ENCODE assay signal across 13 cellular contexts in genomic region chr2:216520156-216520555, GRCh38.
"Had no signal": no experiment of that assay in that cellular context is flagged by ENCODE, and none has a peak within 500 bp of the region (broad histone marks: within the 10 kb centered on the region; RNA-seq: fewer than 3 reads in every experiment).

No MANE protein-coding gene starts in this region.

- H3K36me3 ChIP-seq: breast epithelium, stomach, thyroid gland had no signal

- DNase-seq: activated CD4-positive, alpha-beta T cell treated with anti-CD3 and anti-CD28 coated beads for 4 hours; activated naive CD4-positive, alpha-beta T cell treated with Interleukin-2 at 50 U/mL for 16 hours; foreskin keratinocyte; immature natural killer cell; mesenchymal stem cell; stomach; T-helper 1 cell; thyroid gland had no signal

- H3K27ac ChIP-seq: breast epithelium, foreskin keratinocyte, parathyroid adenoma, skin epidermis, stomach, thyroid gland had no signal

- ATAC-seq: esophagus mucosa; foreskin keratinocyte; natural killer cell treated with Interleukin-12 subunit alpha and Interleukin-12 subunit beta and Interleukin-15 and Interleukin-18, amount 100 ng/mL, for 72 hours had no signal

- H3K27me3 ChIP-seq: breast epithelium, foreskin keratinocyte, stomach, thyroid gland had no signal

- H3K4me1 ChIP-seq: breast epithelium, foreskin keratinocyte, parathyroid adenoma had no signal

- H3K9me3 ChIP-seq: breast epithelium, stomach, thyroid gland had no signal

- H3K4me3 ChIP-seq: breast epithelium, skin epidermis, stomach, thyroid gland had no signal
